Comparison of ENCODE assay signal across 17 cellular contexts in the genomic region with DNA sequence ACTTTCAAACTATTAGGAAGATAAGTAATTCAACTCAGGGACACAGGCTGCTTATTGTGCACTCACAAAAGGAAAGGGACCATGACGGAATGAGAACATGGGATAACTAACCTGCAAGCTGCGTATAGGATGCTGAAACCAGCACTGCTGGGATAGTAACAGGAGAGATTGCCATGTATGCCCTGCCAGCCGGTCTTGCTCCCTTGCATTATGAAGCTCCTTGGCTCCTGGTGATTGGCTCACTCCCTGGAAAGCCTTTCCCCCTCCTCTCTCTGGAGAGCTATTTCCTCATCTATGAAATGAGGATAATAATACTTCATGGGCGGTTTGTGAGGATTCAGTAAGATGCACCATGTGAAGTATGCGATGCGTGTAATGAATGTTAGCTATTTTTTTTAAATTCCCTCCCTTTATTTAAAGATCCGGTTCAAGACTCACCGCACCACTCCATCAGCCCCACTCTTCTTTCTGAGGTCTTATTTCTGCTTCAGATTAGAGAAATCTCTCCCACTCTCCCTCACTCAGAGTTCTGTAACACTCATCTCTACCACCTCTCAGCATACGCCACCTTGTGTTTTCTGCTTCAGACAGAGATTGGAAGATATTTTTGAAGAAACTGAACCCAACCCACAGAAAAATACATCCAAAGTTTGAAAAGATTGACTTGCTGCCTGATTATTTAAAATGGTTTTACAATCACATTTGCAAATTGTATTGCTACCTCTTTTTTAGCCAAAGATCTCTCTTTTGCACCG. TPM values are rescaled to one million over a fixed set of nuclear protein-coding genes. Genes with fewer than 3 reads are reported as not detected.
DNase-seq lines count a peak whose midpoint lies in the region; ATAC-seq, FAIRE-seq and TF ChIP-seq lines count a peak whose summit lies in the region.
"Had no signal": no experiment of that assay in that cellular context is flagged by ENCODE, and none has a peak within 500 bp of the region (broad histone marks: within the 10 kb centered on the region; RNA-seq: fewer than 3 reads in every experiment).

No MANE protein-coding gene starts in this region.

- TF ChIP-seq POLR2A in IMR-90 (IDR thresholded peaks at IDR 0.05; ENCODE audit: low read depth, low read length) = no peak
- no peak for TF ChIP-seq POLR2A in GM12878 (IDR thresholded peaks at IDR 0.05; ENCODE audit: low read depth, low read length)

- H4K91ac ChIP-seq in IMR-90 (ENCODE audit: insufficient read depth, low read depth, low read length) = no peak overlapping the region

- H2BK5ac ChIP-seq in IMR-90 (ENCODE audit: low read depth, low read length, poor library complexity, severe bottlenecking) = no peak overlapping the region

- no peaks in the 10 kb centered on the region for H3K79me1 ChIP-seq in IMR-90 (ENCODE audit: low read depth in 1 of 2, low read length in 2 of 2)

- no peak overlapping the region for H4K5ac ChIP-seq in IMR-90 (ENCODE audit: low read depth, low read length)

- H3K14ac ChIP-seq in IMR-90 (replicated peaks; ENCODE audit: low read depth, low read length) = no peak overlapping the region

- H3K4ac ChIP-seq in IMR-90 (ENCODE audit: low read depth, low read length) = no peak overlapping the region

- no CpG with 5 or more reads among the region's 10 CpGs for WGBS in IMR-90 (ENCODE audit: extremely low coverage in 2 of 2, insufficient read length in 1 of 2), 2 experiments
- WGBS in GM12878 (ENCODE audit: insufficient coverage, insufficient replicate concordance, low lambda C conversion rate, missing lambda C conversion rate) = 91% methylated on average over 10 of the region's 10 CpGs

- ATAC-seq in IMR-90 (ENCODE audit: low read depth) (peak; percentile 37; the same call in 1 of the 2 replicates), GM12878 (0 out of 3 replicates have a peak, but pooled peaks have one; percentile 14), GM19351 (IDR thresholded peaks at IDR 0.05; ENCODE audit: unreplicated experiment) (no peak), GM21367 (IDR thresholded peaks at IDR 0.05; ENCODE audit: unreplicated experiment) (no peak)
- ATAC-seq: activated CD8-positive, alpha-beta T cell treated with anti-CD3 and anti-CD28 coated beads, Interleukin-2, amount 10 ng/mL, durations not matched to agents 7 days and 5 days; gastroesophageal sphincter; mucosa of descending colon had no signal

- H3K9me3 ChIP-seq in IMR-90 (ENCODE audit: control insufficient read depth, insufficient read depth, low read length) (no peaks in the 10 kb centered on the region), GM12878 (replicated peaks; ENCODE audit: control insufficient read depth, insufficient read depth, low read length) (no peaks in the 10 kb centered on the region), Caco-2 (no peaks in the 10 kb centered on the region)
- H3K9me3 ChIP-seq: gastroesophageal sphincter, mucosa of descending colon had no signal

- dilution Hi-C loops in IMR-90 (cut with HindIII; ENCODE audit: low sequenced_read_pairs, unreplicated experiment) = no loop called here

- H3K36me3 ChIP-seq in IMR-90 (ENCODE audit: control insufficient read depth, insufficient read depth, low read length) = 0 out of 2 replicates have a peak, but pooled peaks cover 2% of the 10 kb centered on the region
- H3K36me3 ChIP-seq in GM12878 (ENCODE audit: control insufficient read depth in 2 of 2, insufficient read depth in 2 of 2, low read length in 1 of 2) = peaks cover 0 to 8% of the 10 kb centered on the region in 2 experiments; a peak in 2 of 4 replicates
- no peaks in the 10 kb centered on the region for H3K36me3 ChIP-seq in Caco-2 (ENCODE audit: control insufficient read depth, insufficient read depth, low read length)

- H3K27me3 ChIP-seq in IMR-90 (ENCODE audit: control insufficient read depth, insufficient read depth, low read length) = no peaks in the 10 kb centered on the region
- no peaks in the 10 kb centered on the region for H3K27me3 ChIP-seq in GM12878 (replicated peaks in 1 of 2; ENCODE audit: control insufficient read depth in 2 of 2, insufficient read depth in 2 of 2, low read length in 1 of 2)
- H3K27me3 ChIP-seq in Caco-2 (replicated peaks; ENCODE audit: control insufficient read depth, insufficient read depth, low read length) = no peaks in the 10 kb centered on the region
- H3K27me3 ChIP-seq: gastroesophageal sphincter had no signal

- H3K56ac ChIP-seq in IMR-90 (ENCODE audit: extremely low read depth, insufficient read depth, low read length) = no peak overlapping the region

- no peak overlapping the region for H2AFZ ChIP-seq in IMR-90 (replicated peaks; ENCODE audit: low read length, poor library complexity)
- H2AFZ ChIP-seq in GM12878 (ENCODE audit: control insufficient read depth, low read depth, low read length) = no peak overlapping the region

- no peaks in the 10 kb centered on the region for H3K27me3 Mint-ChIP-seq in Caco-2 (ENCODE audit: insufficient read depth, unreplicated experiment)
- H3K27me3 Mint-ChIP-seq: dendritic cell treated with granulocyte-macrophage colony-stimulating factor and Interleukin-4, amounts not matched to agents 40 ng/mL and 50 ng/mL, for 4 days had no signal

- no peaks in the 10 kb centered on the region for H3K4me1 Mint-ChIP-seq in Caco-2 (ENCODE audit: low read depth, unreplicated experiment)

- H2AK5ac ChIP-seq in IMR-90 (ENCODE audit: low read depth, low read length) = no peak overlapping the region

- H4K8ac ChIP-seq in IMR-90 (ENCODE audit: low read depth in 2 of 2, low read length in 2 of 2) = no peak overlapping the region

- in situ Hi-C loops in ACHN (cut with HindIII; ENCODE audit: low pct_ligation_motif_present, low pct_unique_long_range_greater_than_20kb, low sequenced_read_pairs) = no loop called here
- in situ Hi-C loops in IMR-90 (cut with MboI; ENCODE audit: low sequenced_read_pairs) = loop anchor here (25.0 kb wide), 1 partner anchor 134 kb away; the partner anchor contains the start of gene KLHL2
- in situ Hi-C loops in GM12878 (cut with MboI) = loop anchor here (5.0 kb wide), 1 partner anchor 214 kb away; no protein-coding TSS in a partner anchor

- H3K36me3 Mint-ChIP-seq in Caco-2 (ENCODE audit: insufficient read depth, unreplicated experiment) = peaks cover 25% of the 10 kb centered on the region

- H4K20me1 ChIP-seq in IMR-90 (ENCODE audit: insufficient read depth, low read length) (no peaks in the 10 kb centered on the region), GM12878 (ENCODE audit: control insufficient read depth, insufficient read depth) (no peaks in the 10 kb centered on the region)

- TF ChIP-seq RAD21 in IMR-90 (IDR thresholded peaks at IDR 0.05; ENCODE audit: low read length) = no peak
- TF ChIP-seq RAD21 in GM12878 (IDR thresholded peaks at IDR 0.05; ENCODE audit: insufficient read depth, low read depth, low read length) = peak; percentile 40

- no peak for FAIRE-seq in GM12878 (lab: Jason Lieb, UNC)

- H3K9ac ChIP-seq in IMR-90 (ENCODE audit: low read depth, low read length) (no peak overlapping the region), GM12878 (ENCODE audit: control insufficient read depth, insufficient read depth, low read length) (no peak overlapping the region)

- TF ChIP-seq CTCF in IMR-90 (conservative IDR thresholded peaks at IDR 0.05; ENCODE audit: low read depth, low read length) = 0 out of 2 replicates have a peak, but pooled peaks have one; percentile 9
- TF ChIP-seq CTCF in GM12878 (IDR thresholded peaks at IDR 0.05 in 2 of 3, conservative IDR thresholded peaks at IDR 0.05 in 1 of 3; ENCODE audit: control insufficient read depth in 2 of 3, extremely low read depth in 1 of 3, insufficient read depth in 1 of 3, low read depth in 3 of 3, low read length in 3 of 3) = 0 out of 6 replicates have a peak, but pooled peaks of 2 of the 3 experiments have one; percentile 5
- peak in 1 of 2 experiments; percentile 40 for TF ChIP-seq CTCF in Caco-2 (IDR thresholded peaks at IDR 0.05; ENCODE audit: insufficient read depth in 1 of 2, low read depth in 1 of 2, low read length in 1 of 2, severe bottlenecking in 1 of 2, unreplicated experiment in 1 of 2)
- no peak for TF ChIP-seq CTCF in GM20000 (IDR thresholded peaks at IDR 0.05; ENCODE audit: extremely low read depth, missing control alignments)

- CTCF ChIA-PET in IMR-90 (lab: Yijun Ruan, JAX) = interaction anchor here (0.7 kb wide), 1 partner anchor 10 kb away, joined by 3 read pairs; no protein-coding TSS in a partner anchor
- CTCF ChIA-PET in GM12878 (lab: Yijun Ruan, JAX) = interaction anchor here (0.9 to 10.2 kb wide), 4 partner anchors 10 to 213 kb away, joined by 4 to 98 read pairs (median 6); no protein-coding TSS in a partner anchor
- CTCF ChIA-PET in Caco-2 (lab: Charles Lee) = interaction anchor here (1.4 to 2.3 kb wide), 2 partner anchors 133 to 215 kb away, joined by 6 to 11 read pairs; no protein-coding TSS in a partner anchor

- H3K4me1 ChIP-seq in IMR-90 (ENCODE audit: control insufficient read depth, insufficient read depth, low read length) (no peaks in the 10 kb centered on the region), GM12878 (ENCODE audit: control insufficient read depth, insufficient read depth, low read length) (no peaks in the 10 kb centered on the region), Caco-2 (no peaks in the 10 kb centered on the region)
- H3K4me1 ChIP-seq: gastroesophageal sphincter had no signal

- SMC1A ChIA-PET in GM12878 (lab: Charles Lee; ENCODE audit: uncharacterized antibody, unreplicated experiment) = interaction anchor here (0.7 to 3.8 kb wide), 8 partner anchors 9 to 218 kb away, joined by 3 to 12 read pairs (median 4); no protein-coding TSS in a partner anchor

- no peak for TF ChIP-seq EP300 in GM12878 (IDR thresholded peaks at IDR 0.05; ENCODE audit: borderline replicate concordance in 1 of 2, control insufficient read depth in 1 of 2, low read depth in 2 of 2, low read length in 2 of 2)

- no peak overlapping the region for H2AK9ac ChIP-seq in IMR-90 (replicated peaks; ENCODE audit: low read depth, low read length, poor library complexity)

- no peak overlapping the region for H2BK20ac ChIP-seq in IMR-90 (ENCODE audit: low read depth, low read length)

- no peak overlapping the region for H3K4me3 ChIP-seq in IMR-90 (ENCODE audit: insufficient read depth, low read depth, low read length)
- H3K4me3 ChIP-seq in GM12878 = no peak overlapping the region
- H3K4me3 ChIP-seq in Caco-2 (ENCODE audit: low read depth, low read length) = no peak overlapping the region
- H3K4me3 ChIP-seq: gastroesophageal sphincter, mucosa of descending colon had no signal

- no peak overlapping the region for H3K27ac Mint-ChIP-seq in Caco-2 (ENCODE audit: unreplicated experiment)
- H3K27ac Mint-ChIP-seq: activated CD8-positive, alpha-beta T cell treated with anti-CD3 and anti-CD28 coated beads, Interleukin-2, amount 10 ng/mL, durations not matched to agents 7 days and 5 days; activated T-helper 2 cell treated with anti-CD3 and anti-CD28 coated beads, Interferon-gamma antibody, Interleukin-2, Interleukin-4, amounts not matched to agents 10 μg/mL and 5 μg/mL and 100 μg/mL, durations not matched to agents 14 hours and 24 hours and 36 hours; dendritic cell treated with granulocyte-macrophage colony-stimulating factor and Interleukin-4, amounts not matched to agents 40 ng/mL and 50 ng/mL, for 4 days had no signal

- no peaks in the 10 kb centered on the region for H3K79me2 ChIP-seq in GM12878 (ENCODE audit: control insufficient read depth, insufficient read depth, low read length)

- POLR2A ChIA-PET in IMR-90 (lab: Charles Lee; ENCODE audit: unreplicated experiment) = no interaction called here
- POLR2A ChIA-PET in GM12878 (lab: Charles Lee) = interaction anchor here (0.9 kb wide), 1 partner anchor 13 kb away, joined by 3 read pairs; no protein-coding TSS in a partner anchor
- POLR2A ChIA-PET in Caco-2 (lab: Charles Lee) = no interaction called here

- no peak overlapping the region for H3K18ac ChIP-seq in IMR-90 (ENCODE audit: low read depth, low read length)

- no peak overlapping the region for H2BK120ac ChIP-seq in IMR-90 (ENCODE audit: low read depth, low read length)

- DNase-seq in ACHN (peak; percentile 6), IMR-90 (no peak), GM12878 (ENCODE audit: low read depth, low spot score) (no peak), left kidney (ENCODE audit: low read depth, low spot score) (peak; percentile 5), Caco-2 (no peak), GM20000 (ENCODE audit: low spot score) (no peak)
- DNase-seq: activated CD8-positive, alpha-beta T cell treated with anti-CD3 and anti-CD28 coated beads, Interleukin-2, amount 10 ng/mL, durations not matched to agents 7 days and 5 days; anterior cingulate cortex; DMS153; mucosa of descending colon; NCI-H2029 treated with DMSO at 0.1 percent for 48 hours; stimulated activated CD4-positive, alpha-beta T cell treated with anti-CD3 and anti-CD28 coated beads, Interleukin-12 subunit alpha, Interleukin-12 subunit beta, amount 100 ng/mL, for 4 hours had no signal

- H3K4me2 ChIP-seq in IMR-90 (ENCODE audit: low read depth, low read length) = no peak overlapping the region
- no peak overlapping the region for H3K4me2 ChIP-seq in GM12878 (ENCODE audit: control insufficient read depth, insufficient read depth)

- H3K4me3 Mint-ChIP-seq in Caco-2 (ENCODE audit: unreplicated experiment) = no peak overlapping the region
- H3K4me3 Mint-ChIP-seq: activated CD8-positive, alpha-beta T cell treated with anti-CD3 and anti-CD28 coated beads, Interleukin-2, amount 10 ng/mL, durations not matched to agents 7 days and 5 days; dendritic cell treated with granulocyte-macrophage colony-stimulating factor and Interleukin-4, amounts not matched to agents 40 ng/mL and 50 ng/mL, for 4 days had no signal

- H3K27ac ChIP-seq in IMR-90 (ENCODE audit: insufficient read depth, low read length) (no peak overlapping the region), GM12878 (ENCODE audit: control insufficient read depth, insufficient read depth) (no peak overlapping the region)
- H3K27ac ChIP-seq: gastroesophageal sphincter had no signal

- BruUV-seq in IMR-90 (replicated peaks; lab: Mats Ljungman, UMichigan) = no TSS peak
- BruUV-seq in GM12878 (replicated peaks; lab: Mats Ljungman, UMichigan) = no TSS peak
- no TSS peak for BruUV-seq in Caco-2 (replicated peaks; lab: Mats Ljungman, UMichigan)

- no peak overlapping the region for H3K23ac ChIP-seq in IMR-90 (ENCODE audit: low read depth, low read length)

- H2BK15ac ChIP-seq in IMR-90 (ENCODE audit: low read depth, low read length) = no peak overlapping the region

- intact Hi-C loops in IMR-90 (cut with micrococcal nuclease) = no loop called here
- intact Hi-C loops in GM12878 (cut with micrococcal nuclease; ENCODE audit: unreplicated experiment) = loop anchor here (2.0 kb wide), 1 partner anchor 215 kb away; no protein-coding TSS in a partner anchor
- intact Hi-C loops in Caco-2 (cut with micrococcal nuclease; ENCODE audit: unreplicated experiment) = no loop called here

- H3K9me3 Mint-ChIP-seq in Caco-2 (ENCODE audit: unreplicated experiment) = no peaks in the 10 kb centered on the region
- H3K9me3 Mint-ChIP-seq: activated T-helper 2 cell treated with anti-CD3 and anti-CD28 coated beads, Interferon-gamma antibody, Interleukin-2, Interleukin-4, amounts not matched to agents 10 μg/mL and 5 μg/mL and 100 μg/mL, durations not matched to agents 14 hours and 24 hours and 36 hours; dendritic cell treated with granulocyte-macrophage colony-stimulating factor and Interleukin-4, amounts not matched to agents 40 ng/mL and 50 ng/mL, for 4 days had no signal

- RAD21 ChIA-PET in GM12878 (lab: Charles Lee; ENCODE audit: unreplicated experiment) = interaction anchor here (1.1 to 2.2 kb wide), 3 partner anchors 10 to 214 kb away, joined by 3 to 9 read pairs (median 3); no protein-coding TSS in a partner anchor

- H3K9me1 ChIP-seq in IMR-90 (ENCODE audit: insufficient read depth, low read length) = no peaks in the 10 kb centered on the region

RNA-seq across cellular contexts. Expression of gene MSMO1, which starts 18.4 kb away (rescaled TPM):
- total RNA-seq in IMR-90 (2012; rRNA removed) (40.1 and 118 TPM in 2 replicates), GM12878 (2014; rRNA removed) (121 and 184 TPM in 2 replicates), GM12878 (2014; rRNA removed; fragmentation: Illumina TruSeq; extraction: Trizol) (110 and 118 TPM in 2 replicates), GM12878 (2021) (63.6 and 67.6 TPM in 2 replicates), Caco-2 (2022) (80.5 and 91.1 TPM in 2 replicates)
- polyA plus RNA-seq in IMR-90 (2012; rRNA removed) (29.5 and 42.1 TPM in 2 replicates), GM12878 (2011; rRNA removed) (168 and 274 TPM in 2 replicates), GM12878 (2014; fragmentation: Illumina TruSeq; extraction: Trizol) (109 and 157 TPM in 2 replicates), GM12878 (2014; fragmentation: Nextera tagmentation; extraction: Ambion mirVana) (100 to 1,000 TPM; 101 to 136 TPM), GM12878 (2014; rRNA removed) (75.5 and 98.4 TPM in 2 replicates), GM12878 (2016; fragmentation: Nextera tagmentation; extraction: Ambion mirVana) (10 to 100 TPM; 68.3 to 80.7 TPM)
- polyA plus RNA-seq in IMR-90 (2012; cell fraction: cytosol; rRNA removed) = 8.6 and 10.1 TPM in 2 replicates
- polyA plus RNA-seq in IMR-90 (2012; cell fraction: nucleus; rRNA removed; ENCODE audit: low replicate concordance) = 3.8 and 13.4 TPM in 2 replicates
- total RNA-seq in GM12878 (2013; cell fraction: nucleolus; rRNA removed) = 129 and 138 TPM in 2 replicates
- 20.0 TPM for polyA plus RNA-seq in GM12878 (2011; ENCODE audit: low read depth)
- 68.3 and 83.0 TPM in 2 replicates for polyA plus RNA-seq in GM12878 (2011; cell fraction: cytosol; rRNA removed)
- polyA plus RNA-seq in GM12878 (2011; cell fraction: nucleus; rRNA removed) = 44.5 and 47.6 TPM in 2 replicates
- 35.5 and 64.6 TPM in 2 replicates for polyA plus RNA-seq in GM12878 (2012)
- 77.1 and 79.8 TPM in 2 replicates for polyA minus RNA-seq in GM12878 (2011; rRNA and poly(A)+ RNA removed)
- 47.7 and 48.8 TPM in 2 replicates for polyA minus RNA-seq in GM12878 (2011; cell fraction: cytosol; rRNA and poly(A)+ RNA removed)
- 32.8 and 57.2 TPM in 2 replicates for polyA minus RNA-seq in GM12878 (2011; cell fraction: nucleus; rRNA and poly(A)+ RNA removed)

RNA-seq across cellular contexts. Expression of gene CPE, which starts 33.0 kb away (rescaled TPM):
- total RNA-seq in IMR-90 (2012; rRNA removed) (3.6 and 4.4 TPM in 2 replicates), GM12878 (2014; rRNA removed) (not detected in 2 replicates), GM12878 (2014; rRNA removed; fragmentation: Illumina TruSeq; extraction: Trizol) (not detected in 2 replicates), GM12878 (2021) (not detected in 2 replicates), Caco-2 (2022) (4.6 and 5.9 TPM in 2 replicates)
- polyA plus RNA-seq in IMR-90 (2012; rRNA removed) (11.8 and 13.5 TPM in 2 replicates), GM12878 (2011; rRNA removed) (not detected in 2 replicates), GM12878 (2014; fragmentation: Illumina TruSeq; extraction: Trizol) (not detected in 2 replicates), GM12878 (2014; fragmentation: Nextera tagmentation; extraction: Ambion mirVana) (under 1 TPM in 1 of 2 experiments, not detected in 1; 0.05 TPM), GM12878 (2014; rRNA removed) (not detected in 2 replicates), GM12878 (2016; fragmentation: Nextera tagmentation; extraction: Ambion mirVana) (under 1 TPM in 1 of 2 experiments, not detected in 1; 0.14 TPM)
- polyA plus RNA-seq in IMR-90 (2012; cell fraction: cytosol; rRNA removed) = 5.8 and 8.0 TPM in 2 replicates
- 1.5 and 4.2 TPM in 2 replicates for polyA plus RNA-seq in IMR-90 (2012; cell fraction: nucleus; rRNA removed; ENCODE audit: low replicate concordance)
- not detected in 2 replicates for total RNA-seq in GM12878 (2013; cell fraction: nucleolus; rRNA removed)
- not detected for polyA plus RNA-seq in GM12878 (2011; ENCODE audit: low read depth)
- not detected in 2 replicates for polyA plus RNA-seq in GM12878 (2011; cell fraction: cytosol; rRNA removed)
- not detected in 2 replicates for polyA plus RNA-seq in GM12878 (2011; cell fraction: nucleus; rRNA removed)
- 0.06 TPM in 1 of 2 replicates, not detected in the other for polyA plus RNA-seq in GM12878 (2012)
- polyA minus RNA-seq in GM12878 (2011; rRNA and poly(A)+ RNA removed) = 0.05 TPM in 1 of 2 replicates, not detected in the other
- polyA minus RNA-seq in GM12878 (2011; cell fraction: cytosol; rRNA and poly(A)+ RNA removed) = not detected in 2 replicates
- polyA minus RNA-seq in GM12878 (2011; cell fraction: nucleus; rRNA and poly(A)+ RNA removed) = not detected in 2 replicates
- total RNA-seq: activated CD8-positive, alpha-beta T cell treated with anti-CD3 and anti-CD28 coated beads, Interleukin-2, amount 10 ng/mL, durations not matched to agents 7 days and 5 days had no signal

Comparison
In these comparisons a context has a peak if more than half of its experiments do, and no peak if none do; other contexts are left out.
1. DNase-seq: peak in ACHN (single experiment) and left kidney (single experiment); none in IMR-90 (single experiment), GM12878 (single experiment), Caco-2 (0 of 2) and GM20000 (single experiment).
2. ATAC-seq: peak in IMR-90 (single experiment) and GM12878 (single experiment); none in GM19351 (single experiment) and GM21367 (single experiment).